Comparison of ENCODE assay signal across 12 cellular contexts in genomic region chr6:88376197-88376596, GRCh38.
"Had no signal": no experiment of that assay in that cellular context is flagged by ENCODE, and none has a peak within 500 bp of the region (broad histone marks: within the 10 kb centered on the region; RNA-seq: fewer than 3 reads in every experiment).

No MANE protein-coding gene starts in this region.

- DNase-seq: activated CD4-positive, alpha-beta T cell treated with anti-CD3 and anti-CD28 coated beads, Interleukin-2, amount 50 U/mL, for 1 hour; activated CD4-positive, CD25-positive, alpha-beta regulatory T cell; activated effector memory CD4-positive, alpha-beta T cell treated with Interleukin-2 at 50 U/mL for 16 hours; activated T-cell treated with anti-CD3 and anti-CD28 coated beads, Interleukin-2, amount 50 U/mL, for 1 hour; amygdala; foreskin melanocyte; heart left ventricle; stimulated activated CD4-positive, alpha-beta T cell treated with anti-CD3 and anti-CD28 coated beads, Interleukin-4, amount 100 ng/mL, for 1 hour; T-helper 2 cell had no signal

- H3K36me3 ChIP-seq: cardiac muscle cell, heart left ventricle had no signal

- FAIRE-seq: colon, TTC549 had no signal

- H3K27ac ChIP-seq: cardiac muscle cell had no signal

- H3K9me3 ChIP-seq: heart left ventricle had no signal

- H3K4me3 ChIP-seq: cardiac muscle cell, heart left ventricle had no signal

- H3K27me3 ChIP-seq: cardiac muscle cell, heart left ventricle had no signal
